In the genomic region with DNA sequence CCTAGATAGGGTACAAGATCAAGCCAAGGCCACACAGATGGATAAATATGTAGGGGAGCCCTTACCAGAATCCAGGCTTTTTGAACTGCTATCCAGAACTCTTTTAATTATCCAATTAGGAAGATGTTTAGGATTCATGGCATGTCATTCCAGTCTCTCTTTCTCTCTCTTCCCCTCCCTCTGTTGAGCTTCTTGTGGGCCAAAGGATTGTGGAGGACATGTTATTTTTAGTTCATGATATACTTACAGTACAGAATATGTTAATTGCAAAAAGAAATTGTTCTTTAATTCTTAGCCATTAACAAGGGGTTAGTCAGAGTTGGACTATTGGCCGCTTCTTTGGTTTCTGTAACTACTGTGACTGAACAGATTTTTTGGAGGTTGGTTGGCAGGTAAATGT, we compare ENCODE assay signal across 26 cellular contexts.
DNase-seq lines count a peak whose midpoint lies in the region; ATAC-seq and TF ChIP-seq lines count a peak whose summit lies in the region.
"Had no signal": no experiment of that assay in that cellular context is flagged by ENCODE, and none has a peak within 500 bp of the region (broad histone marks: within the 10 kb centered on the region; RNA-seq: fewer than 3 reads in every experiment).

No MANE protein-coding gene starts in this region.

- TF ChIP-seq CTCF in cardiac muscle cell (IDR thresholded peaks at IDR 0.05; ENCODE audit: low read depth, low read length) (no peak), gastrocnemius medialis (IDR thresholded peaks at IDR 0.05 in 4 of 5, conservative IDR thresholded peaks at IDR 0.05 in 1 of 5) (no peak), transverse colon (IDR thresholded peaks at IDR 0.05) (no peak), A673 (conservative IDR thresholded peaks at IDR 0.05; ENCODE audit: low read depth, low read length) (no peak)

- H3K4me3 ChIP-seq in cardiac muscle cell (no peak overlapping the region), gastrocnemius medialis (no peak overlapping the region), transverse colon (no peak overlapping the region), A673 (ENCODE audit: low read depth, low read length, poor library complexity, severe bottlenecking) (no peak overlapping the region)
- H3K4me3 ChIP-seq: GM23248, left lung, spleen had no signal

- in situ Hi-C loops in gastrocnemius medialis (cut with MboI; ENCODE audit: low sequenced_read_pairs in 4 of 4) (loop anchor here in 1 of 4 donors (25.0 kb wide), 1 partner anchor 106 kb away; a partner anchor contains a TSS), transverse colon (cut with MboI; ENCODE audit: low pct_ligation_motif_present in 1 of 4, low pct_unique_long_range_greater_than_20kb in 1 of 4, low sequenced_read_pairs in 3 of 4) (loop anchor here in 1 of 4 donors (10.0 kb wide), 1 partner anchor 59 kb away; no protein-coding TSS in a partner anchor)

- CTCF ChIA-PET in A673 (lab: Charles Lee) = no interaction called here

- H3K4me1 ChIP-seq in cardiac muscle cell (ENCODE audit: low read depth) (peaks cover 76% of the 10 kb centered on the region), gastrocnemius medialis (peaks cover 77 to 83% of the 10 kb centered on the region in 2 donors), transverse colon (peaks cover 9 to 60% (median 41%) of the 10 kb centered on the region in 4 donors), A673 (ENCODE audit: insufficient read depth, low read length, poor library complexity, severe bottlenecking) (peaks cover 11% of the 10 kb centered on the region)

- H3K36me3 ChIP-seq in cardiac muscle cell = no peaks in the 10 kb centered on the region
- no peaks in the 10 kb centered on the region for H3K36me3 ChIP-seq in gastrocnemius medialis
- no peaks in the 10 kb centered on the region for H3K36me3 ChIP-seq in transverse colon
- H3K36me3 ChIP-seq in A673 (ENCODE audit: insufficient read depth, low read length, poor library complexity, severe bottlenecking) = no peaks in the 10 kb centered on the region
- H3K36me3 ChIP-seq: left lung, spleen had no signal

- intact Hi-C loops in left cardiac atrium (cut with DNase I) = no loop called here
- intact Hi-C loops in left ventricle myocardium superior (cut with micrococcal nuclease) = no loop called here
- intact Hi-C loops in gastrocnemius medialis (cut with DNase I; ENCODE audit: low total_unique reads) = loop anchor here (5.0 kb wide), 1 partner anchor 96 kb away; no protein-coding TSS in a partner anchor
- intact Hi-C loops in transverse colon (cut with DNase I; ENCODE audit: low total_unique reads) = no loop called here
- intact Hi-C loops in A673 (cut with micrococcal nuclease; ENCODE audit: unreplicated experiment) = no loop called here

- POLR2A ChIA-PET in A673 (lab: Charles Lee; ENCODE audit: low non-redundant PET) = no interaction called here

- no peaks in the 10 kb centered on the region for H3K27me3 ChIP-seq in cardiac muscle cell
- H3K27me3 ChIP-seq in gastrocnemius medialis = no peaks in the 10 kb centered on the region
- H3K27me3 ChIP-seq in transverse colon = no peaks in the 10 kb centered on the region
- no peaks in the 10 kb centered on the region for H3K27me3 ChIP-seq in A673 (replicated peaks; ENCODE audit: insufficient read depth, low read depth, low read length, poor library complexity)
- H3K27me3 ChIP-seq: left lung, spleen had no signal

- TF ChIP-seq EP300 in transverse colon (IDR thresholded peaks at IDR 0.05; ENCODE audit: low read depth) = no peak

- TF ChIP-seq POLR2A in gastrocnemius medialis (IDR thresholded peaks at IDR 0.05) (no peak), transverse colon (IDR thresholded peaks at IDR 0.05) (no peak)

- H3K9me3 ChIP-seq in cardiac muscle cell (ENCODE audit: low read depth) (no peaks in the 10 kb centered on the region), gastrocnemius medialis (no peaks in the 10 kb centered on the region), transverse colon (no peaks in the 10 kb centered on the region), A673 (ENCODE audit: low read depth, low read length, poor library complexity, severe bottlenecking) (no peaks in the 10 kb centered on the region)
- H3K9me3 ChIP-seq: left lung, spleen had no signal

- ATAC-seq in left cardiac atrium (no peak), left ventricle myocardium superior (peak; percentile 33), gastrocnemius medialis (no peak), GM18511 (IDR thresholded peaks at IDR 0.05; ENCODE audit: unreplicated experiment) (no peak), GM21737 (IDR thresholded peaks at IDR 0.05; ENCODE audit: unreplicated experiment) (no peak)
- ATAC-seq: activated naive CD8-positive, alpha-beta T cell treated with anti-CD3 and anti-CD28 coated beads, Interleukin-2, amount 50 U/mL, for 24 hours; activated T-cell treated with anti-CD3 and anti-CD28 coated beads, Interleukin-2, amount 50 U/mL, for 72 hours; left lung; natural killer cell treated with Interleukin-12 subunit alpha and Interleukin-12 subunit beta and Interleukin-15 and Interleukin-18, amount 100 ng/mL, for 72 hours; PC-3; T-helper 17 cell had no signal

- no peak for DNase-seq in cardiac muscle cell (ENCODE audit: low read depth in 1 of 2, low spot score in 1 of 2)
- DNase-seq in left cardiac atrium = no peak
- DNase-seq in left ventricle myocardium superior = no peak
- no peak for DNase-seq in gastrocnemius medialis
- no peak for DNase-seq in transverse colon
- no peak for DNase-seq in A673 (ENCODE audit: low spot score)
- DNase-seq: activated CD4-positive, alpha-beta T cell treated with anti-CD3 and anti-CD28 coated beads, Interleukin-2, amount 50 U/mL, for 48 hours; activated naive CD8-positive, alpha-beta T cell treated with anti-CD3 and anti-CD28 coated beads, Interleukin-2, amount 50 U/mL, for 24 hours; activated T-cell treated with anti-CD3 and anti-CD28 coated beads, Interleukin-2, amount 50 U/mL, for 72 hours; CD4-positive, CD25-positive, alpha-beta regulatory T cell; DND-41; GM23248; left lung; MM.1S; NCI-H1105 treated with DMSO at 0.1 percent for 48 hours; NCI-H1930; NCI-H2171 treated with DMSO at 0.1 percent for 48 hours; NCI-H524; PC-3; spleen; stimulated activated CD8-positive, alpha-beta memory T cell treated with anti-CD3 and anti-CD28 coated beads, Interleukin-4, amount 100 ng/mL, for 48 hours; substantia nigra; T-helper 17 cell had no signal

- 94 to 100% methylated on average over 1 of the region's 1 CpG for WGBS in transverse colon (ENCODE audit: low coverage in 1 of 2), 2 donors

- H3K27ac ChIP-seq in cardiac muscle cell (peak overlapping the region; percentile 89), gastrocnemius medialis (peak overlapping the region; percentile 85 to 91 (median 89)), transverse colon (peak overlapping the region; percentile 62 to 84 (median 80)), A673 (ENCODE audit: low read depth, low read length, poor library complexity, severe bottlenecking) (no peak overlapping the region)
- H3K27ac ChIP-seq: GM23248, left lung, spleen had no signal

- no TSS peak for BruUV-seq in A673 (replicated peaks; lab: Mats Ljungman, UMichigan)
